ENCODE assay signal across 9 cellular contexts in genomic region chr4:72567036-72567435, GRCh38. TPM values are rescaled to one million over a fixed set of nuclear protein-coding genes. Genes with fewer than 3 reads are reported as not detected.
DNase-seq lines count a peak whose midpoint lies in the region; ATAC-seq and TF ChIP-seq lines count a peak whose summit lies in the region.
"Had no signal": no experiment of that assay in that cellular context is flagged by ENCODE, and none has a peak within 500 bp of the region (broad histone marks: within the 10 kb centered on the region; RNA-seq: fewer than 3 reads in every experiment).

No MANE protein-coding gene starts in this region.

- POLR2A ChIA-PET in AG04450 (lab: Yijun Ruan, JAX): no interaction called here

- peaks cover 6% of the 10 kb centered on the region; the same call in 1 of the 2 replicates for H3K4me1 ChIP-seq in MM.1S (ENCODE audit: low read length)

- H3K9me3 Mint-ChIP-seq in nephron progenitor cell: no peaks in the 10 kb centered on the region

- CTCF ChIA-PET in AG04450 (lab: Charles Lee): interaction anchor here (0.9 to 1.5 kb wide), 8 partner anchors 9 to 258 kb away, joined by 3 to 11 read pairs (median 4); no protein-coding TSS in a partner anchor

- peak overlapping the region; percentile 96 for H2AFZ ChIP-seq in MM.1S (ENCODE audit: low read length)

- no peak overlapping the region for H3K27ac ChIP-seq in AG04450 (ENCODE audit: low read depth, low read length)
- peak overlapping the region; percentile 65; the same call in 1 of the 2 replicates for H3K27ac ChIP-seq in MM.1S (ENCODE audit: low read length)

- DNase-seq in AG04450 (ENCODE audit: low read depth, low spot score) (no peak), MM.1S (no peak), choroid plexus epithelial cell (ENCODE audit: low read depth) (no peak), nephron progenitor cell (no peak), HCEC 1CT (no peak), MV-4-11 (lab: John Stamatoyannopoulos, UW) (no peak)
- no peak for DNase-seq in stimulated activated CD8-positive, alpha-beta memory T cell treated with anti-CD3 and anti-CD28 coated beads, Interleukin-4, amount 100 ng/mL, for 48 hours
- DNase-seq: stimulated activated CD4-positive, alpha-beta T cell treated with anti-CD3 and anti-CD28 coated beads, Interleukin-4, amount 100 ng/mL, for 4 hours had no signal

- H3K4me3 Mint-ChIP-seq in nephron progenitor cell: peak overlapping the region; percentile 89

- H3K9me2 ChIP-seq in MM.1S (replicated peaks; ENCODE audit: insufficient read depth, low read length): no peaks in the 10 kb centered on the region

- TF ChIP-seq CTCF in AG04450 (IDR thresholded peaks at IDR 0.05; ENCODE audit: low read depth, low read length): no peak
- no peak for TF ChIP-seq CTCF in MM.1S (IDR thresholded peaks at IDR 0.05; ENCODE audit: low read length)
- no peak for TF ChIP-seq CTCF in choroid plexus epithelial cell (conservative IDR thresholded peaks at IDR 0.05; ENCODE audit: low read depth, low read length)
- no peak for TF ChIP-seq CTCF in nephron progenitor cell (IDR thresholded peaks at IDR 0.05)

- no peaks in the 10 kb centered on the region for H3K36me3 Mint-ChIP-seq in nephron progenitor cell (ENCODE audit: low read depth)

- H3K4me3 ChIP-seq in AG04450 (ENCODE audit: low read depth, low read length) (peak overlapping the region; percentile 79), MM.1S (ENCODE audit: low read length) (peak overlapping the region; percentile 90), choroid plexus epithelial cell (ENCODE audit: low read depth, low read length) (peak overlapping the region; percentile 66)

- H3K36me3 ChIP-seq in MM.1S (replicated peaks; ENCODE audit: insufficient read depth, low read length): no peaks in the 10 kb centered on the region

- no peaks in the 10 kb centered on the region for H3K79me2 ChIP-seq in MM.1S (ENCODE audit: low read length)

- H4K20me1 ChIP-seq in MM.1S (ENCODE audit: insufficient read depth, low read length): no peaks in the 10 kb centered on the region

- peak overlapping the region; percentile 97 for H3K27ac Mint-ChIP-seq in nephron progenitor cell

- H3K4me2 ChIP-seq in MM.1S (ENCODE audit: low read depth, low read length): peak overlapping the region; percentile 95

- H3K9ac ChIP-seq in MM.1S (ENCODE audit: low read length): peak overlapping the region; percentile 63; the same call in 1 of the 2 replicates

- no peak for ATAC-seq in HG03342 (IDR thresholded peaks at IDR 0.05; ENCODE audit: unreplicated experiment)

- H3K9me3 ChIP-seq in AG04450 (ENCODE audit: control insufficient read depth, insufficient read depth, low read length) (no peaks in the 10 kb centered on the region; the same call in 1 of the 2 replicates), MM.1S (replicated peaks; ENCODE audit: insufficient read depth, low read length) (no peaks in the 10 kb centered on the region)

- H3F3A ChIP-seq in MM.1S (ENCODE audit: insufficient read depth, low read length): peaks cover 6% of the 10 kb centered on the region

- H3K27me3 Mint-ChIP-seq in nephron progenitor cell (ENCODE audit: low read depth, poor library complexity): no peaks in the 10 kb centered on the region

- H3K27me3 ChIP-seq in AG04450 (ENCODE audit: control insufficient read depth, insufficient read depth, low read length) (peaks cover 3% of the 10 kb centered on the region), MM.1S (replicated peaks; ENCODE audit: insufficient read depth, low read length) (no peaks in the 10 kb centered on the region)

- peaks cover 45% of the 10 kb centered on the region for H3K4me1 Mint-ChIP-seq in nephron progenitor cell

RNA-seq across cellular contexts. Expression of gene ADAMTS3, which starts 2.0 kb away (rescaled TPM):
- polyA plus RNA-seq in AG04450 (2011; rRNA removed): 0.77 and 0.84 TPM in 2 replicates
- polyA minus RNA-seq in AG04450 (2011; rRNA and poly(A)+ RNA removed): 1.5 and 2.4 TPM in 2 replicates
